ENCODE assay signal across 24 cellular contexts in genomic region chr7:55157347-55158105, GRCh38.
DNase-seq lines count a peak whose midpoint lies in the region; ATAC-seq, FAIRE-seq and TF ChIP-seq lines count a peak whose summit lies in the region.
"Had no signal": no experiment of that assay in that cellular context is flagged by ENCODE, and none has a peak within 500 bp of the region (broad histone marks: within the 10 kb centered on the region; RNA-seq: fewer than 3 reads in every experiment).

No MANE protein-coding gene starts in this region.

- no peak overlapping the region for H3K14ac ChIP-seq in H1 (ENCODE audit: insufficient read length)

- no peak overlapping the region for H4K5ac ChIP-seq in H1 (ENCODE audit: insufficient read length, low read depth, low read length)

- no peak overlapping the region for H2BK12ac ChIP-seq in H1 (ENCODE audit: low read depth, low read length)

- no peak overlapping the region for H3K4ac ChIP-seq in H1 (replicated peaks; ENCODE audit: insufficient read length, low read depth, low read length)

- H2BK120ac ChIP-seq in H1 (replicated peaks; ENCODE audit: low read depth, low read length): no peak overlapping the region

- TF ChIP-seq EP300 in H1 (IDR thresholded peaks at IDR 0.05; ENCODE audit: borderline replicate concordance in 1 of 2, low read depth in 2 of 2, low read length in 2 of 2) (no peak), SK-N-SH (IDR thresholded peaks at IDR 0.05; ENCODE audit: borderline replicate concordance in 1 of 2, low read depth in 1 of 2, low read length in 1 of 2) (no peak)

- H3K36me3 ChIP-seq in PC-9 (ENCODE audit: low read depth): peaks cover 99% of the 10 kb centered on the region
- no peaks in the 10 kb centered on the region for H3K36me3 ChIP-seq in H1 (ENCODE audit: control insufficient read depth in 2 of 4, insufficient read depth in 4 of 4, low read length in 3 of 4)
- peaks cover 0 to 77% of the 10 kb centered on the region in 2 donors for H3K36me3 ChIP-seq in left lung
- H3K36me3 ChIP-seq in SK-N-SH (replicated peaks in 1 of 2; ENCODE audit: control insufficient read depth in 1 of 2, insufficient read depth in 2 of 2, low read length in 1 of 2): peaks cover 88 to 90% of the 10 kb centered on the region in 2 experiments

- no peak for TF ChIP-seq POLR2A in H1 (IDR thresholded peaks at IDR 0.05; ENCODE audit: control extremely low read depth in 1 of 2, low read depth in 2 of 2, low read length in 2 of 2)

- H3K27me3 Mint-ChIP-seq in type B pancreatic cell: no peaks in the 10 kb centered on the region
- H3K27me3 Mint-ChIP-seq in natural killer cell treated with Interleukin-12 subunit alpha and Interleukin-12 subunit beta and Interleukin-15 and Interleukin-18, amount 100 ng/mL, for 72 hours: peaks cover 14 to 28% of the 10 kb centered on the region in 2 donors

- H4K8ac ChIP-seq in H1 (ENCODE audit: extremely low read depth, insufficient read depth, low read length): no peak overlapping the region; the same call in 1 of the 2 replicates

- H3K4me1 ChIP-seq in PC-9 (replicated peaks; ENCODE audit: insufficient read depth) (peaks cover 8% of the 10 kb centered on the region), H1 (replicated peaks in 1 of 4; ENCODE audit: control insufficient read depth in 3 of 4, insufficient read depth in 4 of 4, low read length in 3 of 4) (no peaks in the 10 kb centered on the region; a peak in 1 of 7 replicates), left lung (peaks cover 0 to 4% of the 10 kb centered on the region in 2 donors), SK-N-SH (ENCODE audit: control insufficient read depth in 1 of 2, insufficient read depth in 2 of 2, low read depth in 1 of 2, low read length in 1 of 2) (peaks cover 4 to 6% of the 10 kb centered on the region in 2 experiments; a peak in 1 of 4 replicates)
- H3K4me1 ChIP-seq: BE2C, pancreas, tibial artery had no signal

- no TSS peak for BruUV-seq in PC-9 (replicated peaks; lab: Mats Ljungman, UMichigan)

- H3K79me2 ChIP-seq in PC-9 (ENCODE audit: low read depth) (no peaks in the 10 kb centered on the region; the same call in 1 of the 2 replicates), H1 (ENCODE audit: control insufficient read depth in 1 of 2, insufficient read depth in 2 of 2, low read length in 2 of 2) (no peaks in the 10 kb centered on the region), SK-N-SH (ENCODE audit: insufficient read depth) (no peaks in the 10 kb centered on the region)

- peaks cover 28% of the 10 kb centered on the region for H3K36me3 Mint-ChIP-seq in type B pancreatic cell
- no peaks in the 10 kb centered on the region for H3K36me3 Mint-ChIP-seq in natural killer cell treated with Interleukin-12 subunit alpha and Interleukin-12 subunit beta and Interleukin-15 and Interleukin-18, amount 100 ng/mL, for 72 hours
- H3K36me3 Mint-ChIP-seq: stimulated activated effector memory CD8-positive, alpha-beta T cell treated with anti-CD3 and anti-CD28 coated beads, Interleukin-12 subunit alpha, Interleukin-12 subunit beta, amount 100 ng/mL, for 72 hours had no signal

- TF ChIP-seq RAD21 in H1 (IDR thresholded peaks at IDR 0.05 in 1 of 2, conservative IDR thresholded peaks at IDR 0.05 in 1 of 2; ENCODE audit: low read depth in 2 of 2, low read length in 2 of 2): no peak
- TF ChIP-seq RAD21 in SK-N-SH (IDR thresholded peaks at IDR 0.05; ENCODE audit: low read length): no peak

- WGBS in H1 (ENCODE audit: extremely low coverage in 1 of 2, insufficient coverage in 1 of 2, insufficient read length in 1 of 2, insufficient replicate concordance in 2 of 2, low coverage in 1 of 2, low lambda C conversion rate in 2 of 2, missing lambda C conversion rate in 1 of 2), 2 experiments: 86% methylated on average over 26 of the region's 27 CpGs; no CpG with 5 or more reads in 1 of the 2 experiments
- 96% methylated on average over 27 of the region's 27 CpGs for WGBS in SK-N-SH (ENCODE audit: low lambda C conversion rate)

- H3K9ac ChIP-seq in H1 (replicated peaks in 1 of 4; ENCODE audit: extremely low read depth in 1 of 4, low read depth in 3 of 4, low read length in 3 of 4): no peak overlapping the region
- H3K9ac ChIP-seq in SK-N-SH: no peak overlapping the region

- H3K27ac Mint-ChIP-seq in type B pancreatic cell: peak overlapping the region; percentile 55
- H3K27ac Mint-ChIP-seq in natural killer cell treated with Interleukin-12 subunit alpha and Interleukin-12 subunit beta and Interleukin-15 and Interleukin-18, amount 100 ng/mL, for 72 hours: no peak overlapping the region
- H3K27ac Mint-ChIP-seq: activated T-helper 17 cell treated with anti-CD3 and anti-CD28 coated beads, Interleukin-2, amount 50 U/mL, for 72 hours; dendritic cell treated with granulocyte-macrophage colony-stimulating factor and Interleukin-4, amounts not matched to agents 40 ng/mL and 50 ng/mL, for 4 days; stimulated activated effector memory CD8-positive, alpha-beta T cell treated with anti-CD3 and anti-CD28 coated beads, Interleukin-12 subunit alpha, Interleukin-12 subunit beta, amount 100 ng/mL, for 72 hours; T-helper 1 cell treated with Interleukin-12 subunit alpha and Interleukin-12 subunit beta and Interleukin-4 antibody, amounts not matched to agents 30 μg/mL and 1 μg/mL, for 36 hours had no signal

- no peak overlapping the region for H2AFZ ChIP-seq in PC-9
- no peak overlapping the region for H2AFZ ChIP-seq in H1 (ENCODE audit: low read length)
- no peak overlapping the region for H2AFZ ChIP-seq in SK-N-SH (ENCODE audit: low read depth)

- H3K23ac ChIP-seq in H1 (ENCODE audit: insufficient read length): no peak overlapping the region

- DNase-seq in PC-9 (no peak), H1 (ENCODE audit: low read depth in 1 of 2, low spot score in 2 of 2) (no peak), left lung (no peak), type B pancreatic cell (ENCODE audit: extremely low spot score, unreplicated experiment) (no peak), SK-N-SH (no peak), GM19240 (ENCODE audit: insufficient read length, low spot score) (no peak)
- no peak for DNase-seq in natural killer cell treated with Interleukin-12 subunit alpha and Interleukin-12 subunit beta and Interleukin-15 and Interleukin-18, amount 100 ng/mL, for 72 hours (ENCODE audit: low spot score)
- DNase-seq: activated CD4-positive, CD25-positive, alpha-beta regulatory T cell; amniotic stem cell; BE2C; kidney; NCI-H1092; NCI-H2171; pancreas; RPMI8226; tibial artery had no signal

- H3F3A ChIP-seq in PC-9 (ENCODE audit: insufficient read depth, low read depth) (peaks cover 42% of the 10 kb centered on the region; the same call in 1 of the 2 replicates), SK-N-SH (replicated peaks; ENCODE audit: insufficient read depth) (peaks cover 7% of the 10 kb centered on the region)

- H3K4me2 ChIP-seq in PC-9 (no peak overlapping the region), H1 (ENCODE audit: insufficient read depth in 1 of 2, low read depth in 2 of 2, low read length in 2 of 2) (no peak overlapping the region), SK-N-SH (no peak overlapping the region)

- no peaks in the 10 kb centered on the region for H3K9me3 Mint-ChIP-seq in type B pancreatic cell
- H3K9me3 Mint-ChIP-seq in natural killer cell treated with Interleukin-12 subunit alpha and Interleukin-12 subunit beta and Interleukin-15 and Interleukin-18, amount 100 ng/mL, for 72 hours: no peaks in the 10 kb centered on the region
- H3K9me3 Mint-ChIP-seq: activated T-helper 17 cell treated with anti-CD3 and anti-CD28 coated beads, Interleukin-2, amount 50 U/mL, for 72 hours; dendritic cell treated with granulocyte-macrophage colony-stimulating factor and Interleukin-4, amounts not matched to agents 40 ng/mL and 50 ng/mL, for 4 days; stimulated activated effector memory CD8-positive, alpha-beta T cell treated with anti-CD3 and anti-CD28 coated beads, Interleukin-12 subunit alpha, Interleukin-12 subunit beta, amount 100 ng/mL, for 72 hours; T-helper 1 cell treated with Interleukin-12 subunit alpha and Interleukin-12 subunit beta and Interleukin-4 antibody, amounts not matched to agents 30 μg/mL and 1 μg/mL, for 36 hours had no signal

- H3K4me3 Mint-ChIP-seq in type B pancreatic cell: peak overlapping the region; percentile 52
- no peak overlapping the region for H3K4me3 Mint-ChIP-seq in natural killer cell treated with Interleukin-12 subunit alpha and Interleukin-12 subunit beta and Interleukin-15 and Interleukin-18, amount 100 ng/mL, for 72 hours
- H3K4me3 Mint-ChIP-seq: activated T-helper 17 cell treated with anti-CD3 and anti-CD28 coated beads, Interleukin-2, amount 50 U/mL, for 72 hours; dendritic cell treated with granulocyte-macrophage colony-stimulating factor and Interleukin-4, amounts not matched to agents 40 ng/mL and 50 ng/mL, for 4 days; stimulated activated effector memory CD8-positive, alpha-beta T cell treated with anti-CD3 and anti-CD28 coated beads, Interleukin-12 subunit alpha, Interleukin-12 subunit beta, amount 100 ng/mL, for 72 hours; T-helper 1 cell treated with Interleukin-12 subunit alpha and Interleukin-12 subunit beta and Interleukin-4 antibody, amounts not matched to agents 30 μg/mL and 1 μg/mL, for 36 hours had no signal

- H4K20me1 ChIP-seq in PC-9 (ENCODE audit: insufficient read depth): no peaks in the 10 kb centered on the region
- H4K20me1 ChIP-seq in H1 (replicated peaks in 1 of 2; ENCODE audit: control insufficient read depth in 1 of 2, insufficient read depth in 2 of 2, low read length in 2 of 2): no peaks in the 10 kb centered on the region
- H4K20me1 ChIP-seq in SK-N-SH (ENCODE audit: insufficient read depth): no peaks in the 10 kb centered on the region

- CTCF ChIA-PET in PC-9 (lab: Charles Lee): interaction anchor here (1.4 kb wide), 1 partner anchor 97 kb away, joined by 4 read pairs; no protein-coding TSS in a partner anchor
- CTCF ChIA-PET in H1 (lab: Charles Lee; ENCODE audit: partially characterized antibody): interaction anchor here (0.9 to 3.2 kb wide), 6 partner anchors 8 to 97 kb away, joined by 3 to 15 read pairs (median 4); no protein-coding TSS in a partner anchor
- CTCF ChIA-PET in SK-N-SH (lab: Yijun Ruan, JAX): interaction anchor here (1.1 to 17.9 kb wide), 3 partner anchors 13 to 97 kb away, joined by 3 to 211 read pairs (median 29); no protein-coding TSS in a partner anchor

- H3K23me2 ChIP-seq in H1 (ENCODE audit: low read depth, low read length): no peaks in the 10 kb centered on the region

- POLR2A ChIA-PET in PC-9 (lab: Charles Lee; ENCODE audit: unreplicated experiment): interaction anchor here (0.6 kb wide), 2 partner anchors 172 to 949 kb away, joined by 3 to 7 read pairs; no protein-coding TSS in a partner anchor
- POLR2A ChIA-PET in H1 (lab: Charles Lee; ENCODE audit: partially characterized antibody): no interaction called here
- POLR2A ChIA-PET in SK-N-SH (lab: Yijun Ruan, JAX): no interaction called here

- H2BK20ac ChIP-seq in H1 (ENCODE audit: low read length): no peak overlapping the region

- no peak for FAIRE-seq in H1 (lab: Jason Lieb, UNC)
- FAIRE-seq: G401.6, GM12878, kidney, pancreas had no signal

- H3K27ac ChIP-seq in PC-9 (peak overlapping the region; percentile 7; the same call in 1 of the 2 replicates), H1 (ENCODE audit: low read depth, low read length) (no peak overlapping the region), left lung (peak overlapping the region; percentile 41 to 69), SK-N-SH (ENCODE audit: low read depth in 2 of 2, low read length in 1 of 2) (peak overlapping the region in 1 of 2 experiments; percentile 30; a peak in 2 of 4 replicates)
- H3K27ac ChIP-seq: pancreas, tibial artery had no signal

- intact Hi-C loops in PC-9 (cut with micrococcal nuclease; ENCODE audit: unreplicated experiment) (loop anchor here (5.0 kb wide), 1 partner anchor 40 kb away; no protein-coding TSS in a partner anchor), left lung (cut with DNase I) (no loop called here)

- H3K56ac ChIP-seq in H1 (replicated peaks; ENCODE audit: insufficient read length, low read depth, low read length): peak overlapping the region; percentile 18

- no peak overlapping the region for H2BK15ac ChIP-seq in H1 (ENCODE audit: low read length)

- H3K27me3 ChIP-seq in PC-9 (ENCODE audit: insufficient read depth, low read depth) (no peaks in the 10 kb centered on the region), H1 (replicated peaks in 1 of 4; ENCODE audit: control insufficient read depth in 3 of 4, extremely low read depth in 1 of 4, insufficient read depth in 3 of 4, low read length in 3 of 4) (no peaks in the 10 kb centered on the region), left lung (no peaks in the 10 kb centered on the region), SK-N-SH (ENCODE audit: insufficient read depth) (no peaks in the 10 kb centered on the region)
- H3K27me3 ChIP-seq: BE2C, pancreas, tibial artery had no signal

- H2AK5ac ChIP-seq in H1 (ENCODE audit: low read depth, low read length): no peak overlapping the region

- H3K9me3 ChIP-seq in PC-9 (ENCODE audit: insufficient read depth, low read depth) (no peaks in the 10 kb centered on the region), H1 (ENCODE audit: insufficient read depth in 2 of 2, low read depth in 1 of 2, low read length in 1 of 2) (no peaks in the 10 kb centered on the region), left lung (no peaks in the 10 kb centered on the region), SK-N-SH (no peaks in the 10 kb centered on the region)
- H3K9me3 ChIP-seq: BE2C, pancreas, tibial artery had no signal

- H3K4me3 ChIP-seq in PC-9 (no peak overlapping the region), H1 (ENCODE audit: extremely low read depth in 1 of 4, insufficient read depth in 2 of 4, low read depth in 3 of 4, low read length in 4 of 4) (no peak overlapping the region), left lung (no peak overlapping the region), SK-N-SH (ENCODE audit: low read depth in 2 of 2, low read length in 1 of 2) (no peak overlapping the region)
- H3K4me3 ChIP-seq: GM12878, pancreas, tibial artery had no signal

- no peak for TF ChIP-seq CTCF in PC-9 (conservative IDR thresholded peaks at IDR 0.05)
- no peak for TF ChIP-seq CTCF in H1 (IDR thresholded peaks at IDR 0.05; ENCODE audit: control extremely low read depth in 1 of 3, insufficient read depth in 1 of 3, low read depth in 1 of 3, low read length in 3 of 3)
- TF ChIP-seq CTCF in left lung (IDR thresholded peaks at IDR 0.05): no peak
- no peak for TF ChIP-seq CTCF in type B pancreatic cell (conservative IDR thresholded peaks at IDR 0.05)
- TF ChIP-seq CTCF in SK-N-SH (IDR thresholded peaks at IDR 0.05): no peak

- H2BK5ac ChIP-seq in H1 (ENCODE audit: low read depth, low read length): no peak overlapping the region

- ATAC-seq in left lung: peak; percentile 21
- ATAC-seq in natural killer cell treated with Interleukin-12 subunit alpha and Interleukin-12 subunit beta and Interleukin-15 and Interleukin-18, amount 100 ng/mL, for 72 hours: no peak
- ATAC-seq in GM18868 (IDR thresholded peaks at IDR 0.05; ENCODE audit: unreplicated experiment): no peak
- ATAC-seq: activated T-helper 17 cell treated with anti-CD3 and anti-CD28 coated beads, Interleukin-2, amount 50 U/mL, for 72 hours; esophagus mucosa; GM12878; stimulated activated effector memory CD8-positive, alpha-beta T cell treated with anti-CD3 and anti-CD28 coated beads, Interleukin-12 subunit alpha, Interleukin-12 subunit beta, amount 100 ng/mL, for 72 hours had no signal

- H3K79me1 ChIP-seq in H1 (ENCODE audit: low read depth, low read length): no peaks in the 10 kb centered on the region

- peaks cover 15% of the 10 kb centered on the region for H3K4me1 Mint-ChIP-seq in type B pancreatic cell (ENCODE audit: unreplicated experiment)
- peaks cover 3 to 5% of the 10 kb centered on the region in 2 donors for H3K4me1 Mint-ChIP-seq in natural killer cell treated with Interleukin-12 subunit alpha and Interleukin-12 subunit beta and Interleukin-15 and Interleukin-18, amount 100 ng/mL, for 72 hours (ENCODE audit: low read depth in 2 of 2)
- H3K4me1 Mint-ChIP-seq: activated T-helper 17 cell treated with anti-CD3 and anti-CD28 coated beads, Interleukin-2, amount 50 U/mL, for 72 hours had no signal

- no peak overlapping the region; the same call in 1 of the 2 replicates for H3K18ac ChIP-seq in H1 (ENCODE audit: extremely low read depth, low read length)

- H3K9me2 ChIP-seq in PC-9 (ENCODE audit: insufficient read depth) (no peaks in the 10 kb centered on the region), SK-N-SH (no peaks in the 10 kb centered on the region)

- H4K91ac ChIP-seq in H1 (replicated peaks; ENCODE audit: insufficient read length, low read length): no peak overlapping the region
